In the genomic region with DNA sequence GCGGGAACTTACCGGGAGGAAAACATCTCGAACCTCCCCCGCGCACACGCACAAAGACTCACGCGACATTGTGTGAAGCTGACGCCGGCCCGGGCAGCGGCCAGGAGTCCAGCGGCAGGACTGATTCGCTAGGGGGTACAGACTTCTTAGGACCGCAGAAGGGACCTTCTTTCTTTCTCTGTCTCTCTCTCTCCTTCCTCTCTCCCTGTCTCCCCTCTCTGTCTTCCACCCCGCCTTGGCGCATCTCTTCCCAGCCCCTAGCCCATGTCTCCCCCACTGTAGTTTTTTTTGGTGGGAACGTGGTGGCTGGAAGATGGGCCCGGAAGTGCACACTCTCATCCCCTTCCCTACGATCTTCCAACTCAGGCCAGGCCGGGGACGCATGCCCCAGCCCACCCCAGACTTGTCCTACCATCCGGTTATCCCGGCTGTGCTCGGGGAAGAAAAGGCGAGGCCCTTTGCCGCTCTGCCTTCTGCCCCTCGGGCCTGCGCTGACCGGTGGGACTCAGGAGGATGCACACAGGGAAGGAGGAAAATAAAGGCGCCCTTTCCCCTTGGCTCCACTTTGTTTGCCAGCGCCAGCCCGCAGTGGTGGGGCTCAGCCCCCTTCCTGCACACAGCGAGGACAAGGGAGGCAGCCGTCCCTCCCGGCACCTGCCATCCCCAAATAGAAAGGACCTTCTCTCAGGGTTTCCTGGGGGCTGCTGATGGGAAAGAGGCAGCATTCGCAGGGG, we compare ENCODE assay signal across 1 cellular context.
TF ChIP-seq lines count a peak whose summit lies in the region.

No MANE protein-coding gene starts in this region.

TF ChIP-seq in IMR-90, 13 proteins besides CTCF, POLR2A, EP300 and RAD21 (continued from another document):
- TF ChIP-seq USF2 (IDR thresholded peaks at IDR 0.05; ENCODE audit: low read depth, low read length) (no peak), NFE2L2 (IDR thresholded peaks at IDR 0.05; ENCODE audit: low read depth, low read length) (no peak), RFX5 (IDR thresholded peaks at IDR 0.05; ENCODE audit: low read depth, low read length) (no peak), MAFK (IDR thresholded peaks at IDR 0.05; ENCODE audit: low read depth, low read length) (no peak), RCOR1 (IDR thresholded peaks at IDR 0.05; ENCODE audit: insufficient replicate concordance, low read length) (no peak), CHD1 (IDR thresholded peaks at IDR 0.05; ENCODE audit: low read depth, low read length) (no peak)
